In the genomic region with DNA sequence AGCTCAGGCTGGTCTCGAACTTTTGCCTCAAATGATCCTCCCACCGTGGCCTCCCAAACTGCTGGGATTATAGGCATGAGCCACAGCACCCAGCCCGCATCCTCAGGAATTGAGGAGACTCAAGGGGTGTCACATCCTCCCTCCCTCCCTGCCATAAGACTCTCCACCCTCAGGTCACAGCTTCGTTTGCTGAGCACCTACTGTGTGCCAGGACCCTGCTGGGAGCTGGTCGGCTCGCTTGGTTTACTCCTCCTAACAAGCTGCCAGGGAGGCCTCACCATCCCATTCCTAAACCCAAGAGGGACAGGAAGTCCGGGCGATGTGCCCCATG, we compare ENCODE assay signal across 18 cellular contexts. TPM values are rescaled to one million over a fixed set of nuclear protein-coding genes. Genes with fewer than 3 reads are reported as not detected.
DNase-seq lines count a peak whose midpoint lies in the region; ATAC-seq and TF ChIP-seq lines count a peak whose summit lies in the region.
"Had no signal": no experiment of that assay in that cellular context is flagged by ENCODE, and none has a peak within 500 bp of the region (broad histone marks: within the 10 kb centered on the region; RNA-seq: fewer than 3 reads in every experiment).

No MANE protein-coding gene starts in this region.

- H3K27ac ChIP-seq in RWPE2 (ENCODE audit: poor library complexity, severe bottlenecking) (peak overlapping the region; percentile 79), gastrocnemius medialis (peak overlapping the region; percentile 90 to 99 (median 95))
- H3K27ac ChIP-seq: C4-2B had no signal

- intact Hi-C loops in gastrocnemius medialis (cut with DNase I; ENCODE audit: low total_unique reads), result loop anchor here (10.0 kb wide), 1 partner anchor 110 kb away; the partner anchor contains the start of gene MPND

- H3K4me1 ChIP-seq in RWPE2 (ENCODE audit: insufficient read depth, poor library complexity, severe bottlenecking) (peaks cover 12% of the 10 kb centered on the region), gastrocnemius medialis (peaks cover 29 to 30% of the 10 kb centered on the region in 2 donors)

- H3K27me3 ChIP-seq in RWPE2 (ENCODE audit: insufficient read depth, poor library complexity, severe bottlenecking) (no peaks in the 10 kb centered on the region), gastrocnemius medialis (no peaks in the 10 kb centered on the region)

- TF ChIP-seq CTCF in AG10803 (conservative IDR thresholded peaks at IDR 0.05; ENCODE audit: low read length) (no peak), RWPE2 (IDR thresholded peaks at IDR 0.05; ENCODE audit: poor library complexity, severe bottlenecking) (no peak), fibroblast of the aortic adventitia (IDR thresholded peaks at IDR 0.05; ENCODE audit: insufficient read depth, low read length) (no peak), gastrocnemius medialis (IDR thresholded peaks at IDR 0.05 in 4 of 5, conservative IDR thresholded peaks at IDR 0.05 in 1 of 5) (no peak)

- peaks cover 39% of the 10 kb centered on the region for H3K36me3 ChIP-seq in RWPE2 (ENCODE audit: low read depth)
- peaks cover 0 to 34% of the 10 kb centered on the region in 2 donors for H3K36me3 ChIP-seq in gastrocnemius medialis

- ATAC-seq in RWPE2 (ENCODE audit: low read depth) (no peak), gastrocnemius medialis (no peak), HG02884 (IDR thresholded peaks at IDR 0.05; ENCODE audit: unreplicated experiment) (no peak), GM18873 (IDR thresholded peaks at IDR 0.05; ENCODE audit: low FRiP score, unreplicated experiment) (no peak), GM18498 (IDR thresholded peaks at IDR 0.05; ENCODE audit: unreplicated experiment) (no peak)

- in situ Hi-C loops in gastrocnemius medialis (cut with MboI; ENCODE audit: low sequenced_read_pairs in 4 of 4), result no loop called here

- no peak for TF ChIP-seq POLR2A in gastrocnemius medialis (IDR thresholded peaks at IDR 0.05)

- no peaks in the 10 kb centered on the region for H3K9me3 ChIP-seq in RWPE2 (ENCODE audit: severe bottlenecking)
- H3K9me3 ChIP-seq in gastrocnemius medialis, result no peaks in the 10 kb centered on the region

- H3K4me3 ChIP-seq in AG10803 (ENCODE audit: low read length) (peak overlapping the region; percentile 93), RWPE2 (ENCODE audit: severe bottlenecking) (no peak overlapping the region), fibroblast of the aortic adventitia (ENCODE audit: low read depth, low read length) (peak overlapping the region; percentile 94), gastrocnemius medialis (peak overlapping the region in 1 of 4 donors; percentile 80)

- DNase-seq in AG10803 (ENCODE audit: low read depth) (no peak), RWPE2 (ENCODE audit: low spot score) (no peak), fibroblast of the aortic adventitia (ENCODE audit: low read depth) (no peak), gastrocnemius medialis (no peak), NAMALWA (ENCODE audit: low spot score) (no peak)
- DNase-seq: activated CD4-positive, alpha-beta T cell treated with anti-CD3 and anti-CD28 coated beads, Interleukin-2, amount 10 ng/mL, durations not matched to agents 7 days and 5 days; activated naive CD8-positive, alpha-beta T cell treated with anti-CD3 and anti-CD28 coated beads for 36 hours; activated T-cell treated with anti-CD3 and anti-CD28 coated beads, Interleukin-2, amount 50 U/mL, for 1 hour; cerebellar nuclear complex; DMS79 treated with DMSO at 0.1 percent for 48 hours; kidney; NCI-H1436; NCI-H345; T1000 had no signal

RNA-seq across cellular contexts. Expression of gene UBXN6, which starts 3.0 kb away (rescaled TPM):
- total RNA-seq in fibroblast of the aortic adventitia (ENCODE audit: low replicate concordance) (87.9 and 126 TPM in 2 replicates), gastrocnemius medialis (100 to 1,000 TPM in 3 of 4 donors, 10 to 100 TPM in 1; 93.8 to 230 (median 114) TPM)

RNA-seq across cellular contexts. Expression of gene HDGFL2, which starts 17.5 kb away (rescaled TPM):
- 41.0 and 69.4 TPM in 2 replicates for total RNA-seq in fibroblast of the aortic adventitia (ENCODE audit: low replicate concordance)
- total RNA-seq in gastrocnemius medialis, result 10 to 100 TPM; 46.5 to 83.2 (median 56.1) TPM

RNA-seq across cellular contexts. Expression of gene CHAF1A, which starts 52.1 kb away (rescaled TPM):
- 8.6 and 25.8 TPM in 2 replicates for total RNA-seq in fibroblast of the aortic adventitia (ENCODE audit: low replicate concordance)
- total RNA-seq in gastrocnemius medialis, result 10 to 100 TPM in 2 of 4 donors, 1 to 10 TPM in 2; 7.3 to 15.8 (median 9.7) TPM

RNA-seq across cellular contexts. Expression of gene SH3GL1, which starts 54.2 kb away (rescaled TPM):
- total RNA-seq in fibroblast of the aortic adventitia (ENCODE audit: low replicate concordance), result 49.1 and 97.2 TPM in 2 replicates
- 10 to 100 TPM; 11.6 to 19.4 (median 15.8) TPM for total RNA-seq in gastrocnemius medialis
